ENCODE assay signal across 8 cellular contexts in the genomic region with DNA sequence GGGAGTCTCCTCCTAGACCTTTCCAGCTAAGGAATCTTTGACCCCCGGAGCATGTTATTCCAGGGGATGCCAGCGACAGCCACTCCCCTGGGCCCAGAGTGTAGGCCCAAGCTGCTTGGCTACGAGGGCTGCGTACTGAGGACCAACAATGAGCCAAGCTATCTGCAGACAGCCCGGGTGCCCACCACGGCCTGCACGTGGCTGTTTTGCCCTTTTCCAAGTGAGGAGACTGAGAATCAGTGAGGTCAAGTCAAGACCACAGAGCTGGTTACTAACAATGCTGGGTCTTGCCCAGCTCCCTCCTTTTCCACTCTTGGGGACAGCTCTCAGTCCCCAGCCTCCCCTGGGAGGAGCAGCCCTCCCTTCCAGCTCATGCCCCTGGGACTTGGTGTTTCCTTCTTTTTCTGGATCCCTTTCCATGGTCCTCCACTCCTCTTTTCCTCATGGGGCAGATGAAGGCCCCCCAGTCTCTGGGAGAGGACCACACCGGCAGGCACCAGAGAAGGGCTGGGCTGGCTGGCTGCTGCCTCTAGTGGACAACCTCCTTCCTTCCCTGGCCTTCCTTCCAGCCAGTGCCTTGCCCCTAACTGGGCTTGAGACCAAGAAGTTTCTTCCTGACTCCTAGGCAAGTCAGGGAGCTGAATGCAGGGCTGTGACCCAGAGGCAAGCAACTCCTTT. TPM values are rescaled to one million over a fixed set of nuclear protein-coding genes. Genes with fewer than 3 reads are reported as not detected.
A peak's percentile ranks its signal among the peaks of the same experiment; 100 is the strongest.
DNase-seq lines count a peak whose midpoint lies in the region; ATAC-seq, FAIRE-seq and TF ChIP-seq lines count a peak whose summit lies in the region.

No MANE protein-coding gene starts in this region.

- TF ChIP-seq CTCF in fibroblast of villous mesenchyme (IDR thresholded peaks at IDR 0.05; ENCODE audit: insufficient read depth, low read depth, low read length) (peak; percentile 71), pancreas (IDR thresholded peaks at IDR 0.05) (peak in 2 of 4 donors; percentile 16 to 24)

- H3K27ac ChIP-seq in pancreas, result peak overlapping the region in 2 of 4 donors; percentile 12 to 52

- peaks cover 10% of the 10 kb centered on the region for H3K4me1 Mint-ChIP-seq in activated CD4-positive, alpha-beta memory T cell treated with anti-CD3 and anti-CD28 coated beads, Interleukin-2, amount 10 ng/mL, durations not matched to agents 7 days and 5 days

- no peaks in the 10 kb centered on the region for H3K36me3 ChIP-seq in pancreas

- ATAC-seq in pancreas (peak; percentile 68 to 80 (median 72)), GM21390 (IDR thresholded peaks at IDR 0.05; ENCODE audit: unreplicated experiment) (no peak), HG02852 (IDR thresholded peaks at IDR 0.05; ENCODE audit: unreplicated experiment) (no peak)

- intact Hi-C loops in pancreas (cut with DNase I), result no loop called here

- no peaks in the 10 kb centered on the region for H3K27me3 ChIP-seq in pancreas

- H3K9me3 ChIP-seq in pancreas, result no peaks in the 10 kb centered on the region

- peaks cover 53% of the 10 kb centered on the region for H3K27me3 Mint-ChIP-seq in activated CD4-positive, alpha-beta memory T cell treated with anti-CD3 and anti-CD28 coated beads, Interleukin-2, amount 10 ng/mL, durations not matched to agents 7 days and 5 days

- no peaks in the 10 kb centered on the region for H3K9me3 Mint-ChIP-seq in activated CD4-positive, alpha-beta memory T cell treated with anti-CD3 and anti-CD28 coated beads, Interleukin-2, amount 10 ng/mL, durations not matched to agents 7 days and 5 days

- H3K4me3 ChIP-seq in fibroblast of villous mesenchyme (ENCODE audit: low read depth, low read length), result peak overlapping the region; percentile 68
- H3K4me3 ChIP-seq in pancreas, result peak overlapping the region in 2 of 4 donors; percentile 20 to 43

- no peak for FAIRE-seq in pancreas (lab: Jason Lieb, UNC)

- DNase-seq in Daoy (ENCODE audit: low read depth) (peak; percentile 32), NCI-H460 (ENCODE audit: extremely low read depth, low read depth) (peak; percentile 54), fibroblast of villous mesenchyme (ENCODE audit: low read depth) (peak; percentile 51), pancreas (no peak), NCI-H2196 (lab: John Stamatoyannopoulos, UW; ENCODE audit: unreplicated experiment) (no peak)
- DNase-seq in activated CD4-positive, alpha-beta memory T cell treated with anti-CD3 and anti-CD28 coated beads, Interleukin-2, amount 10 ng/mL, durations not matched to agents 7 days and 5 days, result no peak

- no peak overlapping the region for H3K4me3 Mint-ChIP-seq in activated CD4-positive, alpha-beta memory T cell treated with anti-CD3 and anti-CD28 coated beads, Interleukin-2, amount 10 ng/mL, durations not matched to agents 7 days and 5 days

- no peaks in the 10 kb centered on the region for H3K36me3 Mint-ChIP-seq in activated CD4-positive, alpha-beta memory T cell treated with anti-CD3 and anti-CD28 coated beads, Interleukin-2, amount 10 ng/mL, durations not matched to agents 7 days and 5 days (ENCODE audit: low read depth)

- CTCF ChIA-PET in activated CD4-positive, alpha-beta memory T cell treated with anti-CD3 and anti-CD28 coated beads, Interleukin-2, amount 10 ng/mL, durations not matched to agents 7 days and 5 days (lab: Charles Lee), result no interaction called here

- peaks cover 0 to 5% (median 4%) of the 10 kb centered on the region in 3 donors for H3K4me1 ChIP-seq in pancreas

- H3K27ac Mint-ChIP-seq in activated CD4-positive, alpha-beta memory T cell treated with anti-CD3 and anti-CD28 coated beads, Interleukin-2, amount 10 ng/mL, durations not matched to agents 7 days and 5 days, result no peak overlapping the region

- POLR2A ChIA-PET in activated CD4-positive, alpha-beta memory T cell treated with anti-CD3 and anti-CD28 coated beads, Interleukin-2, amount 10 ng/mL, durations not matched to agents 7 days and 5 days (lab: Charles Lee), result no interaction called here

- 25 to 31% methylated on average over 8 of the region's 8 CpGs for WGBS in pancreas, 2 donors

RNA-seq across cellular contexts. Expression of gene MALL, which starts 0.6 kb away (rescaled TPM):
- 0.34 TPM in 1 of 2 replicates, not detected in the other for total RNA-seq in Daoy (2014; rRNA removed; shearing (Covaris generic))
- total RNA-seq in NCI-H460 (2014; rRNA removed; shearing (Covaris generic)), result 20.9 and 27.7 TPM in 2 replicates
- polyA plus RNA-seq in NCI-H460 (2014; cell fraction: nucleus; rRNA removed), result 21.9 and 23.9 TPM in 2 replicates
- total RNA-seq in fibroblast of villous mesenchyme (2.2 and 2.9 TPM in 2 replicates), pancreas (10 to 100 TPM in 2 of 6 donors, 1 to 10 TPM in 4; 2.4 to 12.9 (median 4.3) TPM)
- polyA plus RNA-seq in pancreas, result 1 to 10 TPM; 2.5 to 4.2 TPM
- total RNA-seq in activated CD4-positive, alpha-beta memory T cell treated with anti-CD3 and anti-CD28 coated beads, Interleukin-2, amount 10 ng/mL, durations not matched to agents 7 days and 5 days, result not detected

Comparison
In these comparisons a context has a peak if more than half of its experiments do, and no peak if none do; other contexts are left out.
1. DNase-seq: peak in Daoy (single experiment), NCI-H460 (single experiment) and fibroblast of villous mesenchyme (single experiment); none in pancreas (0 of 6), NCI-H2196 (single experiment) and activated CD4-positive, alpha-beta memory T cell treated with anti-CD3 and anti-CD28 coated beads, Interleukin-2, amount 10 ng/mL, durations not matched to agents 7 days and 5 days (single experiment).
2. ATAC-seq: peak in pancreas (4 of 4); none in GM21390 (single experiment) and HG02852 (single experiment).